Comparison of ENCODE assay signal across 26 cellular contexts in genomic region chr4:2827071-2827873, GRCh38. TPM values are rescaled to one million over a fixed set of nuclear protein-coding genes. Genes with fewer than 3 reads are reported as not detected.
DNase-seq lines count a peak whose midpoint lies in the region; ATAC-seq, FAIRE-seq and TF ChIP-seq lines count a peak whose summit lies in the region.
"Had no signal": no experiment of that assay in that cellular context is flagged by ENCODE, and none has a peak within 500 bp of the region (broad histone marks: within the 10 kb centered on the region; RNA-seq: fewer than 3 reads in every experiment).

No MANE protein-coding gene starts in this region.

- no peak overlapping the region for H3K14ac ChIP-seq in trophoblast cell (ENCODE audit: low read length)

- H3K27ac ChIP-seq in RWPE2 (ENCODE audit: poor library complexity, severe bottlenecking), result no peak overlapping the region
- no peak overlapping the region for H3K27ac ChIP-seq in right cardiac atrium (ENCODE audit: low read length)
- H3K27ac ChIP-seq in trophoblast cell (ENCODE audit: low read depth, low read length), result no peak overlapping the region
- H3K27ac ChIP-seq: thoracic aorta had no signal

- H4K91ac ChIP-seq in trophoblast cell (ENCODE audit: low read depth, low read length), result no peak overlapping the region

- no peak overlapping the region for H3K4ac ChIP-seq in trophoblast cell (ENCODE audit: low read depth, low read length)

- peaks cover 59% of the 10 kb centered on the region for H3K36me3 ChIP-seq in RWPE2 (ENCODE audit: low read depth)
- H3K36me3 ChIP-seq in trophoblast cell (ENCODE audit: control insufficient read depth in 1 of 2, insufficient read depth in 2 of 2, low read length in 2 of 2), result peaks cover 82 to 86% of the 10 kb centered on the region in 2 experiments
- H3K36me3 ChIP-seq: thoracic aorta had no signal

- H3K9me3 ChIP-seq in RWPE2 (ENCODE audit: severe bottlenecking), result no peaks in the 10 kb centered on the region
- no peaks in the 10 kb centered on the region for H3K9me3 ChIP-seq in right cardiac atrium (ENCODE audit: control insufficient read depth, low read length)
- H3K9me3 ChIP-seq in trophoblast cell (ENCODE audit: insufficient read depth, low read depth, low read length), result peaks cover 7% of the 10 kb centered on the region
- H3K9me3 ChIP-seq: thoracic aorta had no signal

- no peak overlapping the region for H2AFZ ChIP-seq in trophoblast cell (ENCODE audit: insufficient read depth, low read length, poor library complexity)

- ATAC-seq in RWPE2 (ENCODE audit: low read depth) (no peak), right cardiac atrium (no peak), GM21526 (IDR thresholded peaks at IDR 0.05; ENCODE audit: low FRiP score, unreplicated experiment) (no peak)
- ATAC-seq: activated T-cell treated with anti-CD3 and anti-CD28 coated beads, Interleukin-2, amount 50 U/mL, for 4 hours; T-cell had no signal

- no peak for TF ChIP-seq POLR2A in GM12891 (IDR thresholded peaks at IDR 0.05; ENCODE audit: low read depth, low read length)

- H3K18ac ChIP-seq in trophoblast cell (ENCODE audit: low read length), result no peak overlapping the region

- H3K27me3 ChIP-seq in RWPE2 (ENCODE audit: insufficient read depth, poor library complexity, severe bottlenecking) (no peaks in the 10 kb centered on the region), right cardiac atrium (ENCODE audit: control insufficient read depth, insufficient read depth) (no peaks in the 10 kb centered on the region), trophoblast cell (ENCODE audit: insufficient read depth, low read length) (no peaks in the 10 kb centered on the region)

- peak; percentile 40 for FAIRE-seq in GM12891 (lab: Jason Lieb, UNC)
- FAIRE-seq: GM19239, TTC549 had no signal

- 92% methylated on average over 31 of the region's 31 CpGs for WGBS in right cardiac atrium
- WGBS in trophoblast cell (ENCODE audit: extremely low coverage, insufficient coverage, insufficient read length), result no CpG with 5 or more reads among the region's 31 CpGs

- no peak overlapping the region for H4K8ac ChIP-seq in trophoblast cell (ENCODE audit: low read depth, low read length)

- no peaks in the 10 kb centered on the region for H3K4me1 ChIP-seq in RWPE2 (ENCODE audit: insufficient read depth, poor library complexity, severe bottlenecking)
- no peaks in the 10 kb centered on the region for H3K4me1 ChIP-seq in right cardiac atrium (ENCODE audit: control insufficient read depth, insufficient read depth, low read length)
- H3K4me1 ChIP-seq in trophoblast cell (ENCODE audit: control insufficient read depth in 1 of 2, insufficient read depth in 2 of 2, low read length in 2 of 2), result peaks cover 5% of the 10 kb centered on the region in 2 experiments

- no peak overlapping the region for H3K9ac ChIP-seq in trophoblast cell (ENCODE audit: low read length)

- H3K4me2 ChIP-seq in trophoblast cell (ENCODE audit: low read length), result no peak overlapping the region

- no peaks in the 10 kb centered on the region for H3K79me1 ChIP-seq in trophoblast cell (ENCODE audit: low read length)

- H2AK5ac ChIP-seq in trophoblast cell (ENCODE audit: low read length), result no peak overlapping the region

- H2BK120ac ChIP-seq in trophoblast cell (ENCODE audit: insufficient read depth, low read length, poor library complexity), result no peak overlapping the region

- intact Hi-C loops in right cardiac atrium (cut with DNase I), result no loop called here

- TF ChIP-seq CTCF in RWPE2 (IDR thresholded peaks at IDR 0.05; ENCODE audit: poor library complexity, severe bottlenecking), result no peak

- no peak overlapping the region for H2BK12ac ChIP-seq in trophoblast cell (ENCODE audit: low read length)

- H3K4me3 ChIP-seq in RWPE2 (ENCODE audit: severe bottlenecking) (no peak overlapping the region), right cardiac atrium (ENCODE audit: low read length) (no peak overlapping the region), trophoblast cell (ENCODE audit: low read depth, low read length) (no peak overlapping the region)
- H3K4me3 ChIP-seq: thoracic aorta had no signal

- no peak overlapping the region for H2BK5ac ChIP-seq in trophoblast cell (ENCODE audit: low read depth, low read length, poor library complexity)

- H4K12ac ChIP-seq in trophoblast cell (ENCODE audit: low read depth, low read length), result no peak overlapping the region

- peak overlapping the region; percentile 55 for H3K23ac ChIP-seq in trophoblast cell (ENCODE audit: low read length)

- DNase-seq in GM12891 (ENCODE audit: insufficient read length, low spot score), result peak; percentile 1
- DNase-seq in RWPE2 (ENCODE audit: low spot score), result peak; percentile 51
- peak in 2 of 3 donors; percentile 33 to 54 for DNase-seq in right cardiac atrium
- DNase-seq in trophoblast cell, result no peak
- DNase-seq in T-helper 1 cell, result no peak
- no peak for DNase-seq in NCI-H526 treated with DMSO at 0.1 percent for 48 hours (lab: John Stamatoyannopoulos, UW)
- DNase-seq: activated CD4-positive, alpha-beta T cell treated with anti-CD3 and anti-CD28 coated beads for 4 hours; activated naive CD4-positive, alpha-beta T cell treated with anti-CD3 and anti-CD28 coated beads, Interleukin-2, amount 10 ng/mL, durations not matched to agents 7 days and 5 days; activated T-cell treated with anti-CD3 and anti-CD28 coated beads, Interleukin-2, amount 50 U/mL, for 4 hours; CD4-positive, CD25-positive, alpha-beta regulatory T cell; cerebellar nuclear complex; DMS 273 treated with DMSO at 0.1 percent for 48 hours; KG1; mesenchymal stem cell; MM.1S; NCI-H1436; NCI-H2107; NCI-H446 treated with DMSO at 0.1 percent for 48 hours; retina; stimulated activated CD4-positive, alpha-beta T cell treated with anti-CD3 and anti-CD28 coated beads, Interleukin-4, amount 100 ng/mL, for 4 hours; stimulated activated naive CD4-positive, alpha-beta T cell treated with Interleukin-2 at 50 U/mL for 16 hours; T-cell had no signal

- no peaks in the 10 kb centered on the region for H3K79me2 ChIP-seq in trophoblast cell (ENCODE audit: control insufficient read depth, insufficient read depth, low read length, poor library complexity)

TF ChIP-seq in GM12891, 5 proteins besides CTCF, POLR2A, EP300 and RAD21:
- TF ChIP-seq POLR2AphosphoS5 (IDR thresholded peaks at IDR 0.05; ENCODE audit: low read depth, low read length) (no peak), SPI1 (IDR thresholded peaks at IDR 0.05; ENCODE audit: low read depth, low read length) (no peak), TAF1 (IDR thresholded peaks at IDR 0.05; ENCODE audit: low read depth, low read length) (no peak), PAX5 (IDR thresholded peaks at IDR 0.05; ENCODE audit: insufficient read depth, low read length, severe bottlenecking) (no peak), POU2F2 (IDR thresholded peaks at IDR 0.05; ENCODE audit: low read depth, low read length) (no peak)

RNA-seq across cellular contexts. Expression of gene ADD1, which starts 16.4 kb away (rescaled TPM):
- 112 TPM for polyA plus RNA-seq in GM12891 (2012; ENCODE audit: low read depth, missing spikeins)
- total RNA-seq in right cardiac atrium, result 100 to 1,000 TPM; 215 to 256 (median 236) TPM
- polyA plus RNA-seq in right cardiac atrium, result 207 TPM
- polyA plus RNA-seq in trophoblast cell (2013), result 225 and 238 TPM in 2 replicates

RNA-seq across cellular contexts. Expression of gene SH3BP2, which starts 34.4 kb away (rescaled TPM):
- polyA plus RNA-seq in GM12891 (2012; ENCODE audit: low read depth, missing spikeins), result 26.2 TPM
- total RNA-seq in right cardiac atrium, result 10 to 100 TPM; 20.5 to 28.8 (median 26.3) TPM
- polyA plus RNA-seq in right cardiac atrium, result 21.7 TPM
- 21.3 and 21.9 TPM in 2 replicates for polyA plus RNA-seq in trophoblast cell (2013)

Comparison
In these comparisons a context has a peak if more than half of its experiments do, and no peak if none do; other contexts are left out.
1. DNase-seq: peak in GM12891 (single experiment), RWPE2 (single experiment) and right cardiac atrium (2 of 3); none in trophoblast cell (0 of 2), T-helper 1 cell (0 of 5) and NCI-H526 treated with DMSO at 0.1 percent for 48 hours (single experiment).